8 cellular contexts compared by ENCODE assay signal in genomic region chr2:86440631-86441391, GRCh38. TPM values are rescaled to one million over a fixed set of nuclear protein-coding genes. Genes with fewer than 3 reads are reported as not detected.
DNase-seq lines count a peak whose midpoint lies in the region; ATAC-seq, FAIRE-seq and TF ChIP-seq lines count a peak whose summit lies in the region.

Gene KDM3A (plus strand): TSS chr2:86441371. CDS start chr2:86442048, 677 bp downstream.

- peak; percentile 78 for ATAC-seq in HG02623 (IDR thresholded peaks at IDR 0.05; ENCODE audit: unreplicated experiment)
- peak; percentile 91 for ATAC-seq in SK-N-SH treated with all-trans-retinoic acid at 6 μM for 48 hours

- H3K27me3 ChIP-seq in neuron (ENCODE audit: insufficient read depth, low read length): peaks cover 4% of the 10 kb centered on the region

- H2AFZ ChIP-seq in neuron (ENCODE audit: low read depth, low read length): peak within 1 kb of the TSS; percentile 83

- FAIRE-seq in frontal cortex (lab: Jason Lieb, UNC): no peak

- DNase-seq in GM04503 (ENCODE audit: low read depth) (peak; percentile 94), NCI-H1092 treated with DMSO at 0.1 percent for 48 hours (lab: John Stamatoyannopoulos, UW) (peak; percentile 95), frontal cortex (ENCODE audit: low spot score in 2 of 2) (peak; percentile 84 to 87), stromal cell of bone marrow (ENCODE audit: low read depth) (peak; percentile 99)
- DNase-seq in activated naive CD4-positive, alpha-beta T cell treated with anti-CD3 and anti-CD28 coated beads, Interleukin-2, amount 50 U/mL, for 16 hours: peak; percentile 100

- H3K9me3 ChIP-seq in neuron (ENCODE audit: low read length): peaks cover 5% of the 10 kb centered on the region

- peak within 1 kb of the TSS; percentile 87 for H3K4me3 ChIP-seq in neuron (ENCODE audit: low read length)

- peaks cover 13% of the 10 kb centered on the region for H3K4me1 ChIP-seq in neuron (ENCODE audit: insufficient read depth, low read length)

- H3K36me3 ChIP-seq in neuron (ENCODE audit: insufficient read depth, low read length): peaks cover 18% of the 10 kb centered on the region

TF ChIP-seq in SK-N-SH treated with all-trans-retinoic acid at 6 μM for 48 hours, 23 proteins besides CTCF, POLR2A, EP300 and RAD21:
- no peak for TF ChIP-seq BACH2 (CRISPR knock-in tag; IDR thresholded peaks at IDR 0.05; ENCODE audit: borderline replicate concordance)
- TF ChIP-seq TSHZ2 (CRISPR knock-in tag; IDR thresholded peaks at IDR 0.05): peak; percentile 15; the same call in 1 of the 2 replicates
- no peak for TF ChIP-seq CSDC2 (CRISPR knock-in tag; IDR thresholded peaks at IDR 0.05)
- TF ChIP-seq ZFP30 (CRISPR knock-in tag; IDR thresholded peaks at IDR 0.05): no peak
- TF ChIP-seq POU6F1 (CRISPR knock-in tag; IDR thresholded peaks at IDR 0.05; ENCODE audit: borderline replicate concordance, low read depth): peak; percentile 94
- no peak for TF ChIP-seq ARNTL (CRISPR knock-in tag; IDR thresholded peaks at IDR 0.05; ENCODE audit: borderline replicate concordance, low read depth)
- TF ChIP-seq ZC3H10 (CRISPR knock-in tag; IDR thresholded peaks at IDR 0.05): peak; percentile 49; the same call in 1 of the 2 replicates
- TF ChIP-seq SNAI2 (CRISPR knock-in tag; IDR thresholded peaks at IDR 0.05): no peak
- no peak for TF ChIP-seq ZNF70 (CRISPR knock-in tag; IDR thresholded peaks at IDR 0.05)
- no peak for TF ChIP-seq GLIS3 (CRISPR knock-in tag; IDR thresholded peaks at IDR 0.05)
- 0 out of 2 replicates have a peak, but pooled peaks have one; percentile 60 for TF ChIP-seq RARB (CRISPR knock-in tag; IDR thresholded peaks at IDR 0.05)
- peak; percentile 92; the same call in 1 of the 2 replicates for TF ChIP-seq PATZ1 (CRISPR knock-in tag; IDR thresholded peaks at IDR 0.05; ENCODE audit: borderline replicate concordance)
- no peak for TF ChIP-seq TOX (CRISPR knock-in tag; IDR thresholded peaks at IDR 0.05; ENCODE audit: borderline replicate concordance)
- no peak for TF ChIP-seq CREB5 (CRISPR knock-in tag; IDR thresholded peaks at IDR 0.05; ENCODE audit: low read depth)
- no peak for TF ChIP-seq TCF4 (CRISPR knock-in tag; IDR thresholded peaks at IDR 0.05; ENCODE audit: borderline replicate concordance)
- peak; percentile 48; the same call in 1 of the 2 replicates for TF ChIP-seq ISL1 (CRISPR knock-in tag; IDR thresholded peaks at IDR 0.05)
- TF ChIP-seq CSRNP3 (CRISPR knock-in tag; IDR thresholded peaks at IDR 0.05): no peak
- no peak for TF ChIP-seq OSR1 (CRISPR knock-in tag; IDR thresholded peaks at IDR 0.05)
- peak; percentile 64 for TF ChIP-seq ZFP3 (CRISPR knock-in tag; IDR thresholded peaks at IDR 0.05)
- no peak for TF ChIP-seq PPARA (CRISPR knock-in tag; IDR thresholded peaks at IDR 0.05; ENCODE audit: borderline replicate concordance)
- TF ChIP-seq ZNF565 (CRISPR knock-in tag; conservative IDR thresholded peaks at IDR 0.05; ENCODE audit: low read depth): no peak
- TF ChIP-seq ESRRG (CRISPR knock-in tag; IDR thresholded peaks at IDR 0.05): no peak
- peak; percentile 67 for TF ChIP-seq ZNF8 (CRISPR knock-in tag; IDR thresholded peaks at IDR 0.05)
TF ChIP-seq in SK-N-SH treated with all-trans-retinoic acid at 6 μM for 48 hours: peak in this region for 8.

RNA-seq across cellular contexts. Expression of gene KDM3A, which starts in this region (rescaled TPM):
- 19.6 TPM for total RNA-seq in frontal cortex

Comparison
In these comparisons a context has a peak if more than half of its experiments do, and no peak if none do; other contexts are left out.
1. Peak in every context shown above with its lines: DNase-seq, ATAC-seq and H3K4me3 ChIP-seq.